1 cellular context compared by ENCODE assay signal in the genomic region with DNA sequence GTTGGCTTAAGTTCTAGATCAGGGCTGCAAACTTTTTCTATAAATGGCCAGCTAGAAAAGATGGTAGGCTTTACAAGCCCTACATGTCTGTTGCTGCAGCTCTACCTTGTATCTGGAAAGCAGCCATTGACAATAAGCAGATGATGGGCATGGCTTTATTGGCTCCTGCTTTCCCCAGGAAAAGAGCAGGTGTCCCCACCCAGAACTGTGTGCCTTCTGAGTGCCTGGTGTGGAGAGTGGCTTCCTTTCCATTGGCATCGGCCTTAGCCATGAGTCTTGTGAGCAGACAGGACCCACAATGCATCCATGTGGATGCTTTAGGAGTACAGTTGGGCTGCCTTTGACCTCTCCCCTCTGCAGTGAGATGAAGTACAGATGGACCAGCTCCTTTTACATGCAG.
TF ChIP-seq lines count a peak whose summit lies in the region.

No MANE protein-coding gene starts in this region.

TF ChIP-seq in SK-N-SH treated with all-trans-retinoic acid at 6 μM for 48 hours, 23 proteins besides CTCF, POLR2A, EP300 and RAD21 (continued from another document):
- TF ChIP-seq, protein P1, sequence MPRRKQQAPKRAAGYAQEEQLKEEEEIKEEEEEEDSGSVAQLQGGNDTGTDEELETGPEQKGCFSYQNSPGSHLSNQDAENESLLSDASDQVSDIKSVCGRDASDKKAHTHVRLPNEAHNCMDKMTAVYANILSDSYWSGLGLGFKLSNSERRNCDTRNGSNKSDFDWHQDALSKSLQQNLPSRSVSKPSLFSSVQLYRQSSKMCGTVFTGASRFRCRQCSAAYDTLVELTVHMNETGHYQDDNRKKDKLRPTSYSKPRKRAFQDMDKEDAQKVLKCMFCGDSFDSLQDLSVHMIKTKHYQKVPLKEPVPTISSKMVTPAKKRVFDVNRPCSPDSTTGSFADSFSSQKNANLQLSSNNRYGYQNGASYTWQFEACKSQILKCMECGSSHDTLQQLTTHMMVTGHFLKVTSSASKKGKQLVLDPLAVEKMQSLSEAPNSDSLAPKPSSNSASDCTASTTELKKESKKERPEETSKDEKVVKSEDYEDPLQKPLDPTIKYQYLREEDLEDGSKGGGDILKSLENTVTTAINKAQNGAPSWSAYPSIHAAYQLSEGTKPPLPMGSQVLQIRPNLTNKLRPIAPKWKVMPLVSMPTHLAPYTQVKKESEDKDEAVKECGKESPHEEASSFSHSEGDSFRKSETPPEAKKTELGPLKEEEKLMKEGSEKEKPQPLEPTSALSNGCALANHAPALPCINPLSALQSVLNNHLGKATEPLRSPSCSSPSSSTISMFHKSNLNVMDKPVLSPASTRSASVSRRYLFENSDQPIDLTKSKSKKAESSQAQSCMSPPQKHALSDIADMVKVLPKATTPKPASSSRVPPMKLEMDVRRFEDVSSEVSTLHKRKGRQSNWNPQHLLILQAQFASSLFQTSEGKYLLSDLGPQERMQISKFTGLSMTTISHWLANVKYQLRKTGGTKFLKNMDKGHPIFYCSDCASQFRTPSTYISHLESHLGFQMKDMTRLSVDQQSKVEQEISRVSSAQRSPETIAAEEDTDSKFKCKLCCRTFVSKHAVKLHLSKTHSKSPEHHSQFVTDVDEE (CRISPR knock-in tag; IDR thresholded peaks at IDR 0.05): no peak
